Comparison of ENCODE assay signal across 13 cellular contexts in the genomic region with DNA sequence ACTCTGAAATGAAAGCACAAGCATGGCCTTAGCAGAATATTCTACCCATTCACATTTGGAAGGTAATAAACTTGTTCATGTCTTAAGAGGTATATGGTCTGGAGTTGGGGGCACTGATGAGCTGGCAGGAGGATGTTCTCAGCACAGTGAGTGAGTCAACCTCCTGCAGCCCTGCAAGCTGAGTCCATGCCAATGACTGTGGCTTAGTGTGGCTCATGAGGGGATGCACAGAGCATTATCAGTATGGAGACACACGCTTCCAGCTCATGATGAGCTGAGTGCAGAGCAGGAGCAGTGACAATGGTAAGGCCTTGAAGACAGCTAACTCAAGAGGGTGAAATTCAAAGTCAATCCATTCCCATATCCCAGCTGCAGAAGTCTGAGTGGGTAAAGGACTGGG.
DNase-seq lines count a peak whose midpoint lies in the region; ATAC-seq and TF ChIP-seq lines count a peak whose summit lies in the region.
"Had no signal": no experiment of that assay in that cellular context is flagged by ENCODE, and none has a peak within 500 bp of the region (broad histone marks: within the 10 kb centered on the region; RNA-seq: fewer than 3 reads in every experiment).

No MANE protein-coding gene starts in this region.

- no peaks in the 10 kb centered on the region for H3K36me3 Mint-ChIP-seq in T-cell
- no peaks in the 10 kb centered on the region for H3K36me3 Mint-ChIP-seq in stimulated activated naive B cell treated with anti-CD40 and anti-IgM and Interleukin-4, amounts not matched to agents 10 μg/mL and 1 μg/mL and 100 μg/mL, for 72 hours
- H3K36me3 Mint-ChIP-seq: naive B cell had no signal

- H3K4me1 Mint-ChIP-seq in T-cell: peaks cover 19 to 30% (median 21%) of the 10 kb centered on the region in 3 donors
- peaks cover 16 to 22% of the 10 kb centered on the region in 2 donors for H3K4me1 Mint-ChIP-seq in stimulated activated naive B cell treated with anti-CD40 and anti-IgM and Interleukin-4, amounts not matched to agents 10 μg/mL and 1 μg/mL and 100 μg/mL, for 72 hours

- POLR2A ChIA-PET in T-cell (lab: Charles Lee): no interaction called here

- no peaks in the 10 kb centered on the region for H3K36me3 ChIP-seq in upper lobe of right lung
- no peaks in the 10 kb centered on the region for H3K36me3 ChIP-seq in testis (ENCODE audit: low read depth, missing control alignments)
- H3K36me3 ChIP-seq: WERI-Rb-1 had no signal

- TF ChIP-seq CTCF in fibroblast of villous mesenchyme (IDR thresholded peaks at IDR 0.05; ENCODE audit: insufficient read depth, low read depth, low read length) (no peak), upper lobe of right lung (IDR thresholded peaks at IDR 0.05) (no peak), testis (IDR thresholded peaks at IDR 0.05) (no peak)

- peaks cover 0 to under 1% (median 0%) of the 10 kb centered on the region in 3 donors for H3K9me3 Mint-ChIP-seq in T-cell
- H3K9me3 Mint-ChIP-seq in stimulated activated naive B cell treated with anti-CD40 and anti-IgM and Interleukin-4, amounts not matched to agents 10 μg/mL and 1 μg/mL and 100 μg/mL, for 72 hours: no peaks in the 10 kb centered on the region

- H3K27ac ChIP-seq in upper lobe of right lung: no peak overlapping the region
- no peak overlapping the region for H3K27ac ChIP-seq in testis
- H3K27ac ChIP-seq: C4-2B, WERI-Rb-1 had no signal

- intact Hi-C loops in upper lobe of right lung (cut with DNase I) (no loop called here), testis (cut with DNase I; ENCODE audit: low total_unique reads) (no loop called here)

- WGBS in testis, 2 donors: 63 to 82% methylated on average over 1 of the region's 1 CpG

- CTCF ChIA-PET in T-cell (lab: Charles Lee): no interaction called here

- H3K27me3 Mint-ChIP-seq in T-cell: no peaks in the 10 kb centered on the region
- peaks cover 0 to 8% of the 10 kb centered on the region in 2 donors for H3K27me3 Mint-ChIP-seq in stimulated activated naive B cell treated with anti-CD40 and anti-IgM and Interleukin-4, amounts not matched to agents 10 μg/mL and 1 μg/mL and 100 μg/mL, for 72 hours

- no peaks in the 10 kb centered on the region for H3K9me3 ChIP-seq in upper lobe of right lung
- no peaks in the 10 kb centered on the region for H3K9me3 ChIP-seq in testis

- H3K27me3 ChIP-seq in upper lobe of right lung (no peaks in the 10 kb centered on the region), testis (no peaks in the 10 kb centered on the region)

- no peak overlapping the region for H3K27ac Mint-ChIP-seq in T-cell
- H3K27ac Mint-ChIP-seq in stimulated activated naive B cell treated with anti-CD40 and anti-IgM and Interleukin-4, amounts not matched to agents 10 μg/mL and 1 μg/mL and 100 μg/mL, for 72 hours: peak overlapping the region; percentile 3
- H3K27ac Mint-ChIP-seq: naive B cell had no signal

- H3K4me1 ChIP-seq in upper lobe of right lung: peaks cover 12% of the 10 kb centered on the region
- no peaks in the 10 kb centered on the region for H3K4me1 ChIP-seq in testis

- no peak for TF ChIP-seq POLR2A in testis (IDR thresholded peaks at IDR 0.05)

- H3K4me3 ChIP-seq in fibroblast of villous mesenchyme (ENCODE audit: low read depth, low read length) (no peak overlapping the region), upper lobe of right lung (no peak overlapping the region), testis (no peak overlapping the region)

- H3K4me3 Mint-ChIP-seq in T-cell: no peak overlapping the region
- H3K4me3 Mint-ChIP-seq in stimulated activated naive B cell treated with anti-CD40 and anti-IgM and Interleukin-4, amounts not matched to agents 10 μg/mL and 1 μg/mL and 100 μg/mL, for 72 hours: no peak overlapping the region
- H3K4me3 Mint-ChIP-seq: naive B cell had no signal

- DNase-seq in activated effector memory CD4-positive, alpha-beta T cell treated with anti-CD3 and anti-CD28 coated beads, Interleukin-2, amount 50 U/mL, for 16 hours: peak; percentile 66
- no peak for DNase-seq in activated effector memory CD4-positive, alpha-beta T cell treated with Interleukin-2 at 50 U/mL for 16 hours
- DNase-seq in T-cell: no peak
- peak; percentile 64 for DNase-seq in fibroblast of villous mesenchyme (ENCODE audit: low read depth)
- no peak for DNase-seq in stimulated activated naive B cell treated with anti-CD40 and anti-IgM and Interleukin-4, amounts not matched to agents 10 μg/mL and 1 μg/mL and 100 μg/mL, for 72 hours
- DNase-seq in upper lobe of right lung: no peak
- DNase-seq in CD1c-positive myeloid dendritic cell (ENCODE audit: extremely low spot score): no peak
- DNase-seq in testis: no peak
- DNase-seq: cerebellar nuclear complex, hippocampal formation, naive B cell, WERI-Rb-1 had no signal

- peak in 3 of 4 experiments; percentile 45 to 63 (median 63) for ATAC-seq in T-cell (replicated peaks in 1 of 4)
- ATAC-seq in stimulated activated naive B cell treated with anti-CD40 and anti-IgM and Interleukin-4, amounts not matched to agents 10 μg/mL and 1 μg/mL and 100 μg/mL, for 72 hours (replicated peaks): no peak
- ATAC-seq in upper lobe of right lung: no peak

Comparison
In these comparisons a context has a peak if more than half of its experiments do, and no peak if none do; other contexts are left out.
1. DNase-seq: peak in activated effector memory CD4-positive, alpha-beta T cell treated with anti-CD3 and anti-CD28 coated beads, Interleukin-2, amount 50 U/mL, for 16 hours (single experiment) and fibroblast of villous mesenchyme (single experiment); none in activated effector memory CD4-positive, alpha-beta T cell treated with Interleukin-2 at 50 U/mL for 16 hours (single experiment), T-cell (0 of 34), stimulated activated naive B cell treated with anti-CD40 and anti-IgM and Interleukin-4, amounts not matched to agents 10 μg/mL and 1 μg/mL and 100 μg/mL, for 72 hours (single experiment), upper lobe of right lung (single experiment), CD1c-positive myeloid dendritic cell (single experiment) and testis (single experiment).
2. ATAC-seq: peak in T-cell (3 of 4); none in stimulated activated naive B cell treated with anti-CD40 and anti-IgM and Interleukin-4, amounts not matched to agents 10 μg/mL and 1 μg/mL and 100 μg/mL, for 72 hours (0 of 2) and upper lobe of right lung (single experiment).